Comparison of ENCODE assay signal across 25 cellular contexts in genomic region chr22:27989758-27990450, GRCh38.
DNase-seq lines count a peak whose midpoint lies in the region; ATAC-seq and TF ChIP-seq lines count a peak whose summit lies in the region.
"Had no signal": no experiment of that assay in that cellular context is flagged by ENCODE, and none has a peak within 500 bp of the region (broad histone marks: within the 10 kb centered on the region; RNA-seq: fewer than 3 reads in every experiment).

No MANE protein-coding gene starts in this region.

- H3K9me2 ChIP-seq in OCI-LY7 (ENCODE audit: insufficient read depth, low read length) = no peaks in the 10 kb centered on the region
- H3K9me2 ChIP-seq: SK-N-SH had no signal

- no peak overlapping the region for H3K4me3 ChIP-seq in OCI-LY7 (ENCODE audit: low read depth, low read length, poor library complexity, severe bottlenecking)
- H3K4me3 ChIP-seq in lower lobe of right lung = no peak overlapping the region
- no peak overlapping the region for H3K4me3 ChIP-seq in suprapubic skin

- H3K9me3 ChIP-seq in OCI-LY7 (ENCODE audit: low read length) (no peaks in the 10 kb centered on the region), lower lobe of right lung (no peaks in the 10 kb centered on the region), suprapubic skin (no peaks in the 10 kb centered on the region)
- H3K9me3 ChIP-seq: SK-N-SH had no signal

- H3K4me2 ChIP-seq in OCI-LY7 (ENCODE audit: low read length) = peak overlapping the region; percentile 84
- H3K4me2 ChIP-seq: SK-N-SH had no signal

- BruUV-seq in OCI-LY7 (replicated peaks; lab: Mats Ljungman, UMichigan) = no TSS peak

- TF ChIP-seq EP300 in suprapubic skin (IDR thresholded peaks at IDR 0.05) = no peak

- WGBS in suprapubic skin = 94% methylated on average over 14 of the region's 15 CpGs

- CTCF ChIA-PET in OCI-LY7 (lab: Charles Lee; ENCODE audit: unreplicated experiment) = interaction anchor here (0.6 to 0.9 kb wide), 2 partner anchors 96 to 370 kb away, joined by 3 to 4 read pairs; no protein-coding TSS in a partner anchor

- no peak overlapping the region for H2AFZ ChIP-seq in OCI-LY7 (ENCODE audit: low read length)

- no peaks in the 10 kb centered on the region for H3K79me2 ChIP-seq in OCI-LY7 (ENCODE audit: insufficient read depth, low read depth, low read length)

- no peaks in the 10 kb centered on the region for H3K27me3 ChIP-seq in lower lobe of right lung (ENCODE audit: low read depth)
- H3K27me3 ChIP-seq in suprapubic skin = no peaks in the 10 kb centered on the region

- H3K36me3 ChIP-seq in OCI-LY7 (ENCODE audit: insufficient read depth, low read length) = no peaks in the 10 kb centered on the region
- peaks cover 85% of the 10 kb centered on the region for H3K36me3 ChIP-seq in lower lobe of right lung
- H3K36me3 ChIP-seq in suprapubic skin = peaks cover 41% of the 10 kb centered on the region

- H3K4me1 ChIP-seq in OCI-LY7 (ENCODE audit: insufficient read depth, low read length, poor library complexity, severe bottlenecking) (peaks cover 94% of the 10 kb centered on the region), lower lobe of right lung (no peaks in the 10 kb centered on the region), suprapubic skin (peaks cover 5% of the 10 kb centered on the region)

- peak; percentile 9 for DNase-seq in activated CD4-positive, CD25-positive, alpha-beta regulatory T cell treated with anti-CD3 and anti-CD28 coated beads, Interleukin-2, amount 50 U/mL, for 72 hours
- no peak for DNase-seq in activated CD4-positive, CD25-positive, alpha-beta regulatory T cell (lab: John Stamatoyannopoulos, UW)
- DNase-seq in OCI-LY7 (ENCODE audit: low spot score) = no peak
- peak; percentile 37 for DNase-seq in lower lobe of right lung
- DNase-seq in suprapubic skin (ENCODE audit: low spot score in 2 of 2) = peak; percentile 53 to 71
- DNase-seq in NCI-H2029 treated with DMSO at 0.1 percent for 48 hours (lab: John Stamatoyannopoulos, UW) = no peak
- no peak for DNase-seq in activated CD4-positive, alpha-beta T cell treated with anti-CD3 and anti-CD28 coated beads, Interleukin-2, amount 50 U/mL, for 4 hours
- DNase-seq in EL = no peak
- DNase-seq: activated naive CD4-positive, alpha-beta T cell treated with anti-CD3 and anti-CD28 coated beads, Interleukin-2, amount 50 U/mL, for 16 hours; activated T-cell treated with anti-CD3 and anti-CD28 coated beads, Interleukin-2, amount 50 U/mL, for 1 hour; AML-193; cerebellar nuclear complex; DMS153; effector CD8-positive, alpha-beta T cell; GDM1; KG1; mesenchymal stem cell; occipital lobe; retina; SK-N-SH; stimulated activated CD4-positive, alpha-beta T cell treated with anti-CD3 and anti-CD28 coated beads, Interleukin-12 subunit alpha, Interleukin-12 subunit beta, amount 100 ng/mL, for 4 hours; stimulated activated CD4-positive, alpha-beta T cell treated with anti-CD3 and anti-CD28 coated beads, Interleukin-4, amount 100 ng/mL, for 4 hours had no signal

- ATAC-seq in lower lobe of right lung = no peak
- ATAC-seq: CD8-positive, alpha-beta T cell had no signal

- intact Hi-C loops in OCI-LY7 (cut with micrococcal nuclease; ENCODE audit: unreplicated experiment) (loop anchor here (2.0 kb wide), 1 partner anchor 803 kb away; no protein-coding TSS in a partner anchor), lower lobe of right lung (cut with DNase I) (no loop called here)

- POLR2A ChIA-PET in OCI-LY7 (lab: Charles Lee) = interaction anchor here (1.1 to 1.8 kb wide), 3 partner anchors 11 to 101 kb away, joined by 3 to 7 read pairs (median 3); no protein-coding TSS in a partner anchor

- TF ChIP-seq CTCF in OCI-LY7 (conservative IDR thresholded peaks at IDR 0.05; ENCODE audit: low read length) (no peak), lower lobe of right lung (IDR thresholded peaks at IDR 0.05) (no peak), suprapubic skin (IDR thresholded peaks at IDR 0.05) (no peak)

- H3K27ac ChIP-seq in OCI-LY7 (ENCODE audit: low read depth, low read length, poor library complexity, severe bottlenecking) (peak overlapping the region; percentile 96), lower lobe of right lung (peak overlapping the region; percentile 46), suprapubic skin (no peak overlapping the region)
- H3K27ac ChIP-seq: 22Rv1, VCaP had no signal

- TF ChIP-seq POLR2A in suprapubic skin (IDR thresholded peaks at IDR 0.05) = no peak

- H4K20me1 ChIP-seq in OCI-LY7 (ENCODE audit: insufficient read depth, low read length) = no peaks in the 10 kb centered on the region

Comparison
In these comparisons a context has a peak if more than half of its experiments do, and no peak if none do; other contexts are left out.
1. DNase-seq: peak in activated CD4-positive, CD25-positive, alpha-beta regulatory T cell treated with anti-CD3 and anti-CD28 coated beads, Interleukin-2, amount 50 U/mL, for 72 hours (single experiment), lower lobe of right lung (single experiment) and suprapubic skin (2 of 2); none in activated CD4-positive, CD25-positive, alpha-beta regulatory T cell (0 of 4), OCI-LY7 (single experiment), NCI-H2029 treated with DMSO at 0.1 percent for 48 hours (single experiment), activated CD4-positive, alpha-beta T cell treated with anti-CD3 and anti-CD28 coated beads, Interleukin-2, amount 50 U/mL, for 4 hours (0 of 2) and EL (single experiment).